In genomic region chr3:128152419-128153155, GRCh38 we compare ENCODE assay signal across 8 cellular contexts. TPM values are rescaled to one million over a fixed set of nuclear protein-coding genes. Genes with fewer than 3 reads are reported as not detected.
DNase-seq lines count a peak whose midpoint lies in the region; ATAC-seq and TF ChIP-seq lines count a peak whose summit lies in the region.

No MANE protein-coding gene starts in this region.

- H2AFZ ChIP-seq in neuronal stem cell (ENCODE audit: low read length), result peak overlapping the region; percentile 91

- H3K4ac ChIP-seq in neuronal stem cell (ENCODE audit: low read length), result no peak overlapping the region

- H3K9ac ChIP-seq in neuronal stem cell (ENCODE audit: low read depth, low read length, poor library complexity), result no peak overlapping the region

- no peak overlapping the region for H3K14ac ChIP-seq in neuronal stem cell (ENCODE audit: low read length)

- POLR2A ChIA-PET in AG04449 (lab: Yijun Ruan, JAX), result interaction anchor here (1.5 kb wide), 1 partner anchor 29 kb away, joined by 4 read pairs; the partner anchor contains the start of gene RUVBL1

- peak overlapping the region; percentile 66 for H3K4me2 ChIP-seq in neuronal stem cell (ENCODE audit: insufficient read depth, low read length, poor library complexity, severe bottlenecking)

- H3K4me3 ChIP-seq in AG04449 (ENCODE audit: low read depth, low read length) (peak overlapping the region; percentile 73), neuronal stem cell (ENCODE audit: low read length in 2 of 2) (peak overlapping the region; percentile 79 to 93)

- no peak overlapping the region for H4K91ac ChIP-seq in neuronal stem cell (ENCODE audit: low read depth, low read length, poor library complexity)

- DNase-seq in AG04449 (ENCODE audit: low read depth, low spot score), result no peak
- peak; percentile 90 for DNase-seq in RKO (ENCODE audit: low spot score)
- no peak for DNase-seq in epithelial cell of prostate (ENCODE audit: low read depth, low spot score)
- no peak for DNase-seq in neuronal stem cell (ENCODE audit: low spot score)
- no peak for DNase-seq in RPMI8226
- DNase-seq in SIG-M5 (lab: John Stamatoyannopoulos, UW), result no peak
- no peak for DNase-seq in SIG-M5 treated with dmso at 0.1 percent for 504 hours (lab: John Stamatoyannopoulos, UW; ENCODE audit: unreplicated experiment)

- no peak overlapping the region for H4K8ac ChIP-seq in neuronal stem cell (ENCODE audit: low read depth, low read length)

- peak overlapping the region; percentile 74 for H3K27ac ChIP-seq in epithelial cell of prostate
- no peak overlapping the region for H3K27ac ChIP-seq in neuronal stem cell (replicated peaks; ENCODE audit: low read length)

- ATAC-seq in GM19438 (IDR thresholded peaks at IDR 0.05; ENCODE audit: low read depth, unreplicated experiment), result peak; percentile 25

- H3K9me3 ChIP-seq in neuronal stem cell (replicated peaks in 1 of 2; ENCODE audit: control insufficient read depth in 2 of 2, insufficient read depth in 1 of 2, low read depth in 1 of 2, low read length in 2 of 2), result peaks cover 0 to 5% of the 10 kb centered on the region in 2 donors

- TF ChIP-seq CTCF in AG04449 (IDR thresholded peaks at IDR 0.05; ENCODE audit: insufficient read depth, low read length, missing control alignments), result no peak

- H3K23ac ChIP-seq in neuronal stem cell (ENCODE audit: low read depth, low read length, poor library complexity), result no peak overlapping the region

- WGBS in neuronal stem cell (ENCODE audit: extremely low coverage in 2 of 2, insufficient read length in 2 of 2, insufficient replicate concordance in 1 of 2), 2 donors, result no CpG with 5 or more reads among the region's 29 CpGs

- peaks cover 0 to 22% of the 10 kb centered on the region in 2 donors for H3K36me3 ChIP-seq in neuronal stem cell (replicated peaks in 1 of 2; ENCODE audit: control insufficient read depth in 2 of 2, insufficient read depth in 2 of 2, low read length in 2 of 2)

- H2BK5ac ChIP-seq in neuronal stem cell (ENCODE audit: low read length), result no peak overlapping the region

- no peak overlapping the region for H2AK5ac ChIP-seq in neuronal stem cell (ENCODE audit: low read depth, low read length)

- CTCF ChIA-PET in AG04449 (lab: Yijun Ruan, JAX), result interaction anchor here (0.6 to 1.3 kb wide), 3 partner anchors 8 to 456 kb away, joined by 3 to 5 read pairs (median 4); no protein-coding TSS in a partner anchor

- H2BK15ac ChIP-seq in neuronal stem cell (ENCODE audit: low read length), result no peak overlapping the region

- no peaks in the 10 kb centered on the region for H3K4me1 ChIP-seq in neuronal stem cell (ENCODE audit: control insufficient read depth in 2 of 2, insufficient read depth in 1 of 2, low read depth in 1 of 2, low read length in 2 of 2)

- H3K27me3 ChIP-seq in neuronal stem cell (ENCODE audit: control insufficient read depth in 3 of 3, insufficient read depth in 3 of 3, low read depth in 1 of 3, low read length in 3 of 3), result peaks cover 0 to 10% (median 0%) of the 10 kb centered on the region in 3 experiments

- peak overlapping the region; percentile 53 for H3K18ac ChIP-seq in neuronal stem cell (ENCODE audit: low read length)

- H2BK120ac ChIP-seq in neuronal stem cell (ENCODE audit: low read depth, low read length), result no peak overlapping the region

- peaks cover 2% of the 10 kb centered on the region for H3K79me1 ChIP-seq in neuronal stem cell (ENCODE audit: low read depth, low read length)

- H2BK12ac ChIP-seq in neuronal stem cell (ENCODE audit: low read length), result no peak overlapping the region

RNA-seq across cellular contexts. Expression of gene EEFSEC, which starts 0.7 kb away (rescaled TPM):
- 5.1 TPM for polyA plus RNA-seq in neuronal stem cell (2013, experiment 1 of 2)
- polyA plus RNA-seq in neuronal stem cell (2013, experiment 2 of 2), result 4.9 TPM

RNA-seq across cellular contexts. Expression of gene RUVBL1, which starts 29.0 kb away (rescaled TPM):
- 62.1 TPM for polyA plus RNA-seq in neuronal stem cell (2013, experiment 1 of 2)
- 61.3 TPM for polyA plus RNA-seq in neuronal stem cell (2013, experiment 2 of 2)
